In the genomic region with DNA sequence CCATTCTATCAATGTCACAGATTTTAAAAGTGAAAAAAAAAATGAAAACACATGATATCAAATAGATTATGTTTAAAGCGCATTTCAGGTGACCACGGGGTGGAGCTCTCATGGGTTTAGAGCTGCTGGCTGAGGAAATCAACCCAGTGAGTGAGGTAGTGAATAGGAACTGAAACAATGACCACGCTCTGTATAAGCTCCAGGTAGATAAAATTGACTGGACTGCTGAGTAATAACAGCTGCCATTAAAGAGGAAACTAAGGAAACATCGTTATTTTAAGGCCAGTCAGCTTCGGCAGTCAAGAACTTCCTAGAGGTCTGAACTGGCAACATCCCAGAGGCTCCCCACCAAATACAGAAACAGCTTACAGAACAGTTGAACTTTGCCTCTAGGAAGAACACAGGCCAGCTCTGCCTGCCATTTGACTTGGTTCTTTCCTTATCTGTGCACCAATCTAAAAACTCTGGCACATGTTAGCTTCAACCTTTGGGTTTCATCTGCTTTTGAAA, we compare ENCODE assay signal across 1 cellular context.
A peak's percentile ranks its signal among the peaks of the same experiment; 100 is the strongest.
TF ChIP-seq lines count a peak whose summit lies in the region.

No MANE protein-coding gene starts in this region.

TF ChIP-seq in HepG2, 621 proteins besides CTCF, POLR2A, EP300 and RAD21 (continued from another document):
- TF ChIP-seq SMC3 (IDR thresholded peaks at IDR 0.05; ENCODE audit: low read length): peak; percentile 80
- peak; percentile 60; the same call in 1 of the 2 replicates for TF ChIP-seq FOXJ3 (CRISPR knock-in tag; IDR thresholded peaks at IDR 0.05; ENCODE audit: borderline replicate concordance)
- TF ChIP-seq KAT8 (CRISPR knock-in tag; IDR thresholded peaks at IDR 0.05): no peak
- no peak for TF ChIP-seq ZNF101 (CRISPR knock-in tag; IDR thresholded peaks at IDR 0.05; ENCODE audit: borderline replicate concordance, low read depth)
- TF ChIP-seq AFF4 (CRISPR knock-in tag; IDR thresholded peaks at IDR 0.05): no peak
- TF ChIP-seq HOXA5 (CRISPR knock-in tag; IDR thresholded peaks at IDR 0.05): 0 out of 2 replicates have a peak, but pooled peaks have one; percentile 46
- no peak for TF ChIP-seq KDM2A (CRISPR knock-in tag; IDR thresholded peaks at IDR 0.05; ENCODE audit: borderline replicate concordance, low read depth)
- TF ChIP-seq SAP130 (CRISPR knock-in tag; IDR thresholded peaks at IDR 0.05; ENCODE audit: low read depth): 0 out of 2 replicates have a peak, but pooled peaks have one; percentile 17
- peak; percentile 69; the same call in 1 of the 2 replicates for TF ChIP-seq ZNF367 (CRISPR knock-in tag; IDR thresholded peaks at IDR 0.05; ENCODE audit: borderline replicate concordance)
- peak; percentile 95 for TF ChIP-seq ZNF644 (CRISPR knock-in tag; IDR thresholded peaks at IDR 0.05; ENCODE audit: low read depth)
- TF ChIP-seq EHMT2 (IDR thresholded peaks at IDR 0.05; ENCODE audit: borderline replicate concordance, low read depth, low read length): peak; percentile 76; the same call in 1 of the 2 replicates
- TF ChIP-seq SOX6 (IDR thresholded peaks at IDR 0.05): no peak
- 0 out of 2 replicates have a peak, but pooled peaks have one; percentile 23 for TF ChIP-seq SOX6 (CRISPR knock-in tag; IDR thresholded peaks at IDR 0.05)
- TF ChIP-seq ZNF549 (CRISPR knock-in tag; IDR thresholded peaks at IDR 0.05): peak; percentile 75; the same call in 1 of the 2 replicates
- peak; percentile 33; the same call in 1 of the 2 replicates for TF ChIP-seq ZNF292 (CRISPR knock-in tag; IDR thresholded peaks at IDR 0.05; ENCODE audit: borderline replicate concordance, low read depth)
- TF ChIP-seq CC2D1A (CRISPR knock-in tag; IDR thresholded peaks at IDR 0.05): no peak
- TF ChIP-seq, protein P1, sequence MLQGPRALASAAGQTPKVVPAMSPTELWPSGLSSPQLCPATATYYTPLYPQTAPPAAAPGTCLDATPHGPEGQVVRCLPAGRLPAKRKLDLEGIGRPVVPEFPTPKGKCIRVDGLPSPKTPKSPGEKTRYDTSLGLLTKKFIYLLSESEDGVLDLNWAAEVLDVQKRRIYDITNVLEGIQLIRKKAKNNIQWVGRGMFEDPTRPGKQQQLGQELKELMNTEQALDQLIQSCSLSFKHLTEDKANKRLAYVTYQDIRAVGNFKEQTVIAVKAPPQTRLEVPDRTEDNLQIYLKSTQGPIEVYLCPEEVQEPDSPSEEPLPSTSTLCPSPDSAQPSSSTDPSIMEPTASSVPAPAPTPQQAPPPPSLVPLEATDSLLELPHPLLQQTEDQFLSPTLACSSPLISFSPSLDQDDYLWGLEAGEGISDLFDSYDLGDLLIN (CRISPR knock-in tag; IDR thresholded peaks at IDR 0.05; ENCODE audit: borderline replicate concordance): 0 out of 2 replicates have a peak, but pooled peaks have one; percentile 51
- 0 out of 2 replicates have a peak, but pooled peaks have one; percentile 23 for TF ChIP-seq ATF1 (CRISPR knock-in tag; IDR thresholded peaks at IDR 0.05)
- peak; percentile 61; the same call in 1 of the 2 replicates for TF ChIP-seq HOMEZ (CRISPR knock-in tag; IDR thresholded peaks at IDR 0.05; ENCODE audit: low read depth)
- peak; percentile 42; the same call in 1 of the 2 replicates for TF ChIP-seq DMAP1 (CRISPR knock-in tag; IDR thresholded peaks at IDR 0.05)
- TF ChIP-seq TBX2 (CRISPR knock-in tag; IDR thresholded peaks at IDR 0.05; ENCODE audit: borderline replicate concordance): no peak
- no peak for TF ChIP-seq CENPBD1 (CRISPR knock-in tag; IDR thresholded peaks at IDR 0.05; ENCODE audit: borderline replicate concordance, low read depth)
- TF ChIP-seq RFXAP (CRISPR knock-in tag; IDR thresholded peaks at IDR 0.05; ENCODE audit: borderline replicate concordance): 0 out of 2 replicates have a peak, but pooled peaks have one; percentile 39
- peak; percentile 51 for TF ChIP-seq STAG1 (CRISPR knock-in tag; IDR thresholded peaks at IDR 0.05)
- TF ChIP-seq, protein P2, sequence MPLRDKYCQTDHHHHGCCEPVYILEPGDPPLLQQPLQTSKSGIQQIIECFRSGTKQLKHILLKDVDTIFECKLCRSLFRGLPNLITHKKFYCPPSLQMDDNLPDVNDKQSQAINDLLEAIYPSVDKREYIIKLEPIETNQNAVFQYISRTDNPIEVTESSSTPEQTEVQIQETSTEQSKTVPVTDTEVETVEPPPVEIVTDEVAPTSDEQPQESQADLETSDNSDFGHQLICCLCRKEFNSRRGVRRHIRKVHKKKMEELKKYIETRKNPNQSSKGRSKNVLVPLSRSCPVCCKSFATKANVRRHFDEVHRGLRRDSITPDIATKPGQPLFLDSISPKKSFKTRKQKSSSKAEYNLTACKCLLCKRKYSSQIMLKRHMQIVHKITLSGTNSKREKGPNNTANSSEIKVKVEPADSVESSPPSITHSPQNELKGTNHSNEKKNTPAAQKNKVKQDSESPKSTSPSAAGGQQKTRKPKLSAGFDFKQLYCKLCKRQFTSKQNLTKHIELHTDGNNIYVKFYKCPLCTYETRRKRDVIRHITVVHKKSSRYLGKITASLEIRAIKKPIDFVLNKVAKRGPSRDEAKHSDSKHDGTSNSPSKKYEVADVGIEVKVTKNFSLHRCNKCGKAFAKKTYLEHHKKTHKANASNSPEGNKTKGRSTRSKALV (CRISPR knock-in tag; IDR thresholded peaks at IDR 0.05): 0 out of 2 replicates have a peak, but pooled peaks have one; percentile 30
- TF ChIP-seq MAZ (IDR thresholded peaks at IDR 0.05; ENCODE audit: borderline replicate concordance, low read depth, low read length): no peak
- no peak for TF ChIP-seq MAZ (CRISPR knock-in tag; IDR thresholded peaks at IDR 0.05; ENCODE audit: low read depth)
- TF ChIP-seq RARA (CRISPR knock-in tag; IDR thresholded peaks at IDR 0.05): 0 out of 2 replicates have a peak, but pooled peaks have one; percentile 6
- TF ChIP-seq SOX5 (CRISPR knock-in tag; IDR thresholded peaks at IDR 0.05; ENCODE audit: borderline replicate concordance): peak; percentile 20; the same call in 1 of the 2 replicates
- TF ChIP-seq, protein P3, sequence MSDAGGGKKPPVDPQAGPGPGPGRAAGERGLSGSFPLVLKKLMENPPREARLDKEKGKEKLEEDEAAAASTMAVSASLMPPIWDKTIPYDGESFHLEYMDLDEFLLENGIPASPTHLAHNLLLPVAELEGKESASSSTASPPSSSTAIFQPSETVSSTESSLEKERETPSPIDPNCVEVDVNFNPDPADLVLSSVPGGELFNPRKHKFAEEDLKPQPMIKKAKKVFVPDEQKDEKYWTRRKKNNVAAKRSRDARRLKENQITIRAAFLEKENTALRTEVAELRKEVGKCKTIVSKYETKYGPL (CRISPR knock-in tag; IDR thresholded peaks at IDR 0.05): 0 out of 2 replicates have a peak, but pooled peaks have one; percentile 41
- TF ChIP-seq PREB (CRISPR knock-in tag; IDR thresholded peaks at IDR 0.05): no peak
- TF ChIP-seq ZNF563 (CRISPR knock-in tag; IDR thresholded peaks at IDR 0.05): peak; percentile 38; the same call in 1 of the 2 replicates
- TF ChIP-seq CBX2 (IDR thresholded peaks at IDR 0.05; ENCODE audit: low read depth, low read length): no peak
- TF ChIP-seq CBX2 (CRISPR knock-in tag; IDR thresholded peaks at IDR 0.05; ENCODE audit: low read depth): no peak
- 0 out of 2 replicates have a peak, but pooled peaks have one; percentile 10 for TF ChIP-seq ELF3 (CRISPR knock-in tag; IDR thresholded peaks at IDR 0.05)
- peak; percentile 29; the same call in 1 of the 2 replicates for TF ChIP-seq HNF4G (IDR thresholded peaks at IDR 0.05; ENCODE audit: borderline replicate concordance, low read depth, low read length)
- TF ChIP-seq HNF4G (CRISPR knock-in tag; IDR thresholded peaks at IDR 0.05; ENCODE audit: borderline replicate concordance, low read depth): no peak
- TF ChIP-seq, protein P4, sequence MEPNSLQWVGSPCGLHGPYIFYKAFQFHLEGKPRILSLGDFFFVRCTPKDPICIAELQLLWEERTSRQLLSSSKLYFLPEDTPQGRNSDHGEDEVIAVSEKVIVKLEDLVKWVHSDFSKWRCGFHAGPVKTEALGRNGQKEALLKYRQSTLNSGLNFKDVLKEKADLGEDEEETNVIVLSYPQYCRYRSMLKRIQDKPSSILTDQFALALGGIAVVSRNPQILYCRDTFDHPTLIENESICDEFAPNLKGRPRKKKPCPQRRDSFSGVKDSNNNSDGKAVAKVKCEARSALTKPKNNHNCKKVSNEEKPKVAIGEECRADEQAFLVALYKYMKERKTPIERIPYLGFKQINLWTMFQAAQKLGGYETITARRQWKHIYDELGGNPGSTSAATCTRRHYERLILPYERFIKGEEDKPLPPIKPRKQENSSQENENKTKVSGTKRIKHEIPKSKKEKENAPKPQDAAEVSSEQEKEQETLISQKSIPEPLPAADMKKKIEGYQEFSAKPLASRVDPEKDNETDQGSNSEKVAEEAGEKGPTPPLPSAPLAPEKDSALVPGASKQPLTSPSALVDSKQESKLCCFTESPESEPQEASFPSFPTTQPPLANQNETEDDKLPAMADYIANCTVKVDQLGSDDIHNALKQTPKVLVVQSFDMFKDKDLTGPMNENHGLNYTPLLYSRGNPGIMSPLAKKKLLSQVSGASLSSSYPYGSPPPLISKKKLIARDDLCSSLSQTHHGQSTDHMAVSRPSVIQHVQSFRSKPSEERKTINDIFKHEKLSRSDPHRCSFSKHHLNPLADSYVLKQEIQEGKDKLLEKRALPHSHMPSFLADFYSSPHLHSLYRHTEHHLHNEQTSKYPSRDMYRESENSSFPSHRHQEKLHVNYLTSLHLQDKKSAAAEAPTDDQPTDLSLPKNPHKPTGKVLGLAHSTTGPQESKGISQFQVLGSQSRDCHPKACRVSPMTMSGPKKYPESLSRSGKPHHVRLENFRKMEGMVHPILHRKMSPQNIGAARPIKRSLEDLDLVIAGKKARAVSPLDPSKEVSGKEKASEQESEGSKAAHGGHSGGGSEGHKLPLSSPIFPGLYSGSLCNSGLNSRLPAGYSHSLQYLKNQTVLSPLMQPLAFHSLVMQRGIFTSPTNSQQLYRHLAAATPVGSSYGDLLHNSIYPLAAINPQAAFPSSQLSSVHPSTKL (CRISPR knock-in tag; IDR thresholded peaks at IDR 0.05): 0 out of 2 replicates have a peak, but pooled peaks have one; percentile 23
- 0 out of 2 replicates have a peak, but pooled peaks have one; percentile 51 for TF ChIP-seq ZNF232 (CRISPR knock-in tag; IDR thresholded peaks at IDR 0.05; ENCODE audit: borderline replicate concordance)
- TF ChIP-seq ZMYM4 (CRISPR knock-in tag; IDR thresholded peaks at IDR 0.05): peak; percentile 55; the same call in 1 of the 2 replicates
- TF ChIP-seq BCL3 (CRISPR knock-in tag; IDR thresholded peaks at IDR 0.05): no peak
